18 cellular contexts compared by ENCODE assay signal in the genomic region with DNA sequence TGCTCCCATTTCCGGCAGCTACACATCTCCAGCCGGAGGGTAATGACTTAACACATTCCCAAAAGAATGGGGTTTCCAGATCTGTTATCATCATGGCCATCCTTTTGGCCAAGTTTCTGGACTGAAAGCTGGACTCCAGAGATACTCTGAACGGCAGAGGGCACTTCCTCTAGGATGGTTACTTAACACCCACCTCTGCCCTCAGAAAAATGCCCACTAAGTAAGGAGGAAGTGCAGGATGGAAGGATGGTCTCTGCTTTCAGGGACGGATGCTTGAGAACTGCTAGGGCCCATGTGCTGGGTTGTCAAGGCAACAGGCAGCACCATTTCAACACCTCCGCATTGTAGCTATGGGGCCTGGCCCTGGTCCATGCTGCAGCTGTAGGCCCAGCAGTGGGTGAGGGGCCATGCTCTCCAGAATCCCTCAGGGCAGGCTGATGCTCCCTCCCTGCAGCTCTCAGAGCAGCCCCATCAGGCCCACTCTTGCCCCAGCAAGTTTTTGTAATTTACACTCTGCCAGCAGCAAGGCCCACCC. TPM values are rescaled to one million over a fixed set of nuclear protein-coding genes. Genes with fewer than 3 reads are reported as not detected.
"Had no signal": no experiment of that assay in that cellular context is flagged by ENCODE, and none has a peak within 500 bp of the region (broad histone marks: within the 10 kb centered on the region; RNA-seq: fewer than 3 reads in every experiment).

No MANE protein-coding gene starts in this region.

- DNase-seq: activated CD4-positive, alpha-beta T cell treated with anti-CD3 and anti-CD28 coated beads for 48 hours; activated CD8-positive, alpha-beta memory T cell treated with anti-CD3 and anti-CD28 coated beads, Interleukin-2, amount 50 U/mL, for 48 hours; activated CD8-positive, alpha-beta T cell treated with anti-CD3 and anti-CD28 coated beads, Interleukin-2, amount 10 ng/mL, durations not matched to agents 7 days and 5 days; activated naive CD4-positive, alpha-beta T cell; activated naive CD8-positive, alpha-beta T cell treated with anti-CD3 and anti-CD28 coated beads, Interleukin-2, amount 10 ng/mL, durations not matched to agents 7 days and 5 days; brain microvascular endothelial cell; effector memory CD8-positive, alpha-beta T cell; gastrocnemius medialis; heart left ventricle; left cardiac atrium; lower lobe of right lung; pancreas; stimulated activated CD4-positive, alpha-beta T cell treated with anti-CD3 and anti-CD28 coated beads, Interleukin-2, amount 100 ng/mL, for 48 hours; stimulated activated naive B cell treated with anti-CD40 and anti-IgM and Interleukin-4, amounts not matched to agents 10 μg/mL and 1 μg/mL and 100 μg/mL, for 72 hours; T-helper 2 cell had no signal

- H3K9me3 ChIP-seq: gastrocnemius medialis, lower lobe of right lung, pancreas had no signal

- H3K4me1 ChIP-seq: gastrocnemius medialis, lower lobe of right lung, pancreas, tibial nerve had no signal

- H3K4me3 ChIP-seq: gastrocnemius medialis, heart left ventricle, lower lobe of right lung, pancreas, tibial nerve had no signal

- ATAC-seq: activated CD8-positive, alpha-beta T cell treated with anti-CD3 and anti-CD28 coated beads, Interleukin-2, amount 10 ng/mL, durations not matched to agents 7 days and 5 days; effector memory CD8-positive, alpha-beta T cell; gastrocnemius medialis; heart left ventricle; left cardiac atrium; stimulated activated naive B cell treated with anti-CD40 and anti-IgM and Interleukin-4, amounts not matched to agents 10 μg/mL and 1 μg/mL and 100 μg/mL, for 72 hours; WTC11 had no signal

- H3K27ac ChIP-seq: brain microvascular endothelial cell, gastrocnemius medialis, heart left ventricle, lower lobe of right lung, pancreas, tibial nerve had no signal

- H3K36me3 ChIP-seq: brain microvascular endothelial cell, gastrocnemius medialis, heart left ventricle, lower lobe of right lung, pancreas, tibial nerve had no signal

- H3K27me3 ChIP-seq: brain microvascular endothelial cell, gastrocnemius medialis, pancreas, tibial nerve had no signal

RNA-seq across cellular contexts. Expression of a gene that starts 16.5 kb away (rescaled TPM):
- total RNA-seq: activated CD8-positive, alpha-beta T cell treated with anti-CD3 and anti-CD28 coated beads, Interleukin-2, amount 10 ng/mL, durations not matched to agents 7 days and 5 days; activated naive CD8-positive, alpha-beta T cell treated with anti-CD3 and anti-CD28 coated beads, Interleukin-2, amount 10 ng/mL, durations not matched to agents 7 days and 5 days; gastrocnemius medialis; heart left ventricle; left cardiac atrium; renal cortical epithelial cell; tibial nerve had no signal
